ENCODE assay signal across 21 cellular contexts in genomic region chr5:156451505-156451904, GRCh38.
DNase-seq lines count a peak whose midpoint lies in the region; ATAC-seq and TF ChIP-seq lines count a peak whose summit lies in the region.
"Had no signal": no experiment of that assay in that cellular context is flagged by ENCODE, and none has a peak within 500 bp of the region (broad histone marks: within the 10 kb centered on the region; RNA-seq: fewer than 3 reads in every experiment).

No MANE protein-coding gene starts in this region.

- peaks cover 4% of the 10 kb centered on the region; the same call in 1 of the 2 replicates for H3K4me1 ChIP-seq in IMR-90 (ENCODE audit: control insufficient read depth, insufficient read depth, low read length)
- peaks cover 0 to 5% (median 0%) of the 10 kb centered on the region in 4 donors for H3K4me1 ChIP-seq in right lobe of liver
- H3K4me1 ChIP-seq in effector memory CD4-positive, alpha-beta T cell (ENCODE audit: control insufficient read depth, insufficient read depth, low read length, poor library complexity, severe bottlenecking): no peaks in the 10 kb centered on the region
- H3K4me1 ChIP-seq: BLaER1 treated with 17β-estradiol and CSF1 and Interleukin-3, amounts not matched to agents 10 nM and 100 nM had no signal

- no peak overlapping the region for H4K8ac ChIP-seq in IMR-90 (ENCODE audit: low read depth in 2 of 2, low read length in 2 of 2)

- H3K56ac ChIP-seq in IMR-90 (ENCODE audit: extremely low read depth, insufficient read depth, low read length): no peak overlapping the region

- H3K4me3 ChIP-seq in IMR-90 (ENCODE audit: insufficient read depth, low read depth, low read length) (no peak overlapping the region), right lobe of liver (no peak overlapping the region)
- no peak overlapping the region for H3K4me3 ChIP-seq in effector memory CD4-positive, alpha-beta T cell (ENCODE audit: insufficient read depth, low read depth, low read length, poor library complexity, severe bottlenecking)
- H3K4me3 ChIP-seq: BLaER1 treated with 17β-estradiol and CSF1 and Interleukin-3, amounts not matched to agents 10 nM and 100 nM; GM12878 had no signal

- H3K23ac ChIP-seq in IMR-90 (ENCODE audit: low read depth, low read length): no peak overlapping the region

- H3K79me1 ChIP-seq in IMR-90 (ENCODE audit: low read depth in 1 of 2, low read length in 2 of 2): no peaks in the 10 kb centered on the region

- H4K20me1 ChIP-seq in IMR-90 (ENCODE audit: insufficient read depth, low read length): no peaks in the 10 kb centered on the region
- H4K20me1 ChIP-seq: BLaER1 treated with 17β-estradiol and CSF1 and Interleukin-3, amounts not matched to agents 10 nM and 100 nM had no signal

- DNase-seq in IMR-90 (no peak), left lobe of liver (ENCODE audit: low spot score) (no peak), right lobe of liver (no peak), COR-L47 (lab: John Stamatoyannopoulos, UW) (no peak), NAMALWA (ENCODE audit: low spot score) (no peak), NCI-H82 (lab: John Stamatoyannopoulos, UW) (no peak)
- no peak for DNase-seq in effector memory CD4-positive, alpha-beta T cell
- DNase-seq: 8988T; AML-193; CD4-positive, alpha-beta T cell; CD8-positive, alpha-beta T cell; DMS 273 treated with DMSO at 0.1 percent for 48 hours; DMS153; DMS53; DMS79; DND-41; EL; GDM1 had no signal

- H3K27ac ChIP-seq in IMR-90 (ENCODE audit: insufficient read depth, low read length) (no peak overlapping the region), right lobe of liver (no peak overlapping the region)
- no peak overlapping the region for H3K27ac ChIP-seq in effector memory CD4-positive, alpha-beta T cell (ENCODE audit: insufficient read depth, low read length, poor library complexity, severe bottlenecking)
- H3K27ac ChIP-seq: BLaER1 treated with 17β-estradiol and CSF1 and Interleukin-3, amounts not matched to agents 10 nM and 100 nM; C4-2B had no signal

- TF ChIP-seq CTCF in IMR-90 (conservative IDR thresholded peaks at IDR 0.05; ENCODE audit: low read depth, low read length) (no peak), right lobe of liver (IDR thresholded peaks at IDR 0.05) (no peak)

- no peak overlapping the region for H2BK120ac ChIP-seq in IMR-90 (ENCODE audit: low read depth, low read length)

- TF ChIP-seq RAD21 in IMR-90 (IDR thresholded peaks at IDR 0.05; ENCODE audit: low read length): no peak

- intact Hi-C loops in IMR-90 (cut with micrococcal nuclease): no loop called here
- intact Hi-C loops in right lobe of liver (cut with DNase I): no loop called here

- no peak for TF ChIP-seq POLR2A in IMR-90 (IDR thresholded peaks at IDR 0.05; ENCODE audit: low read depth, low read length)
- no peak for TF ChIP-seq POLR2A in right lobe of liver (IDR thresholded peaks at IDR 0.05)

- BruUV-seq in IMR-90 (replicated peaks; lab: Mats Ljungman, UMichigan): no TSS peak

- H2BK20ac ChIP-seq in IMR-90 (ENCODE audit: low read depth, low read length): no peak overlapping the region

- dilution Hi-C loops in IMR-90 (cut with HindIII; ENCODE audit: low sequenced_read_pairs, unreplicated experiment): no loop called here

- H3K4me2 ChIP-seq in IMR-90 (ENCODE audit: low read depth, low read length): no peak overlapping the region
- H3K4me2 ChIP-seq: BLaER1 treated with 17β-estradiol and CSF1 and Interleukin-3, amounts not matched to agents 10 nM and 100 nM had no signal

- no peak overlapping the region for H2BK15ac ChIP-seq in IMR-90 (ENCODE audit: low read depth, low read length)

- no peak overlapping the region for H2AK5ac ChIP-seq in IMR-90 (ENCODE audit: low read depth, low read length)

- H4K91ac ChIP-seq in IMR-90 (ENCODE audit: insufficient read depth, low read depth, low read length): no peak overlapping the region

- H3K18ac ChIP-seq in IMR-90 (ENCODE audit: low read depth, low read length): no peak overlapping the region

- no peaks in the 10 kb centered on the region for H3K9me3 ChIP-seq in IMR-90 (ENCODE audit: control insufficient read depth, insufficient read depth, low read length)
- no peaks in the 10 kb centered on the region for H3K9me3 ChIP-seq in right lobe of liver
- no peaks in the 10 kb centered on the region for H3K9me3 ChIP-seq in effector memory CD4-positive, alpha-beta T cell (ENCODE audit: control insufficient read depth, low read length)
- H3K9me3 ChIP-seq: BLaER1 treated with 17β-estradiol and CSF1 and Interleukin-3, amounts not matched to agents 10 nM and 100 nM had no signal

- H2AFZ ChIP-seq in IMR-90 (replicated peaks; ENCODE audit: low read length, poor library complexity): no peak overlapping the region

- H2BK5ac ChIP-seq in IMR-90 (ENCODE audit: low read depth, low read length, poor library complexity, severe bottlenecking): no peak overlapping the region

- ATAC-seq in IMR-90 (ENCODE audit: low read depth) (no peak), left lobe of liver (peak; percentile 62), right lobe of liver (peak in 3 of 4 donors; percentile 28 to 42 (median 29))
- ATAC-seq: CD8-positive, alpha-beta T cell; GM12878 had no signal

- in situ Hi-C loops in IMR-90 (cut with MboI; ENCODE audit: low sequenced_read_pairs): no loop called here

- no peaks in the 10 kb centered on the region for H3K36me3 ChIP-seq in IMR-90 (ENCODE audit: control insufficient read depth, insufficient read depth, low read length)
- H3K36me3 ChIP-seq in right lobe of liver: no peaks in the 10 kb centered on the region
- no peaks in the 10 kb centered on the region for H3K36me3 ChIP-seq in effector memory CD4-positive, alpha-beta T cell (ENCODE audit: control insufficient read depth, insufficient read depth, low read length)
- H3K36me3 ChIP-seq: BLaER1 treated with 17β-estradiol and CSF1 and Interleukin-3, amounts not matched to agents 10 nM and 100 nM had no signal

- POLR2A ChIA-PET in IMR-90 (lab: Charles Lee; ENCODE audit: unreplicated experiment): no interaction called here

- no peak overlapping the region for H2AK9ac ChIP-seq in IMR-90 (replicated peaks; ENCODE audit: low read depth, low read length, poor library complexity)

- WGBS in IMR-90 (ENCODE audit: extremely low coverage in 2 of 2, insufficient read length in 1 of 2), 2 experiments: no CpG with 5 or more reads among the region's 1 CpG
- WGBS in right lobe of liver (ENCODE audit: insufficient coverage, low coverage, low lambda C conversion rate, missing lambda C conversion rate): 30% methylated on average over 1 of the region's 1 CpG

- no peak overlapping the region for H4K5ac ChIP-seq in IMR-90 (ENCODE audit: low read depth, low read length)

- H3K14ac ChIP-seq in IMR-90 (replicated peaks; ENCODE audit: low read depth, low read length): no peak overlapping the region

- CTCF ChIA-PET in IMR-90 (lab: Yijun Ruan, JAX): no interaction called here

- no peak overlapping the region for H3K4ac ChIP-seq in IMR-90 (ENCODE audit: low read depth, low read length)

- no peaks in the 10 kb centered on the region; the same call in 1 of the 2 replicates for H3K9me1 ChIP-seq in IMR-90 (ENCODE audit: insufficient read depth, low read length)

- H3K9ac ChIP-seq in IMR-90 (ENCODE audit: low read depth, low read length): no peak overlapping the region
- H3K9ac ChIP-seq: BLaER1 treated with 17β-estradiol and CSF1 and Interleukin-3, amounts not matched to agents 10 nM and 100 nM had no signal

- no peaks in the 10 kb centered on the region for H3K27me3 ChIP-seq in IMR-90 (ENCODE audit: control insufficient read depth, insufficient read depth, low read length)
- no peaks in the 10 kb centered on the region for H3K27me3 ChIP-seq in right lobe of liver
- H3K27me3 ChIP-seq in effector memory CD4-positive, alpha-beta T cell (replicated peaks; ENCODE audit: control insufficient read depth, insufficient read depth, low read length, poor library complexity, severe bottlenecking): no peaks in the 10 kb centered on the region
- H3K27me3 ChIP-seq: BLaER1 treated with 17β-estradiol and CSF1 and Interleukin-3, amounts not matched to agents 10 nM and 100 nM had no signal

TF ChIP-seq in IMR-90, 13 proteins besides CTCF, POLR2A, EP300 and RAD21:
- TF ChIP-seq RFX5 (IDR thresholded peaks at IDR 0.05; ENCODE audit: low read depth, low read length) (no peak), MAFK (IDR thresholded peaks at IDR 0.05; ENCODE audit: low read depth, low read length) (peak; percentile 80)
